ENCODE assay signal across 1 cellular context in genomic region chr2:152718047-152718908, GRCh38.
TF ChIP-seq lines count a peak whose summit lies in the region.

ARL6IP6 (plus strand) TSS chr2:152718620; CDS start chr2:152718625, 5 bp downstream.

TF ChIP-seq in GM12878, 131 proteins besides CTCF, POLR2A, EP300 and RAD21 (continued from another document and continues in another):
- TF ChIP-seq REST (IDR thresholded peaks at IDR 0.05; ENCODE audit: low read depth, low read length) (no peak), CREB1 (IDR thresholded peaks at IDR 0.05; ENCODE audit: low read depth) (peak; percentile 78; the same call in 1 of the 2 replicates), SUZ12 (IDR thresholded peaks at IDR 0.05; ENCODE audit: unreplicated experiment) (no peak), FOXM1 (IDR thresholded peaks at IDR 0.05; ENCODE audit: low read depth, low read length) (peak; percentile 71; the same call in 1 of the 2 replicates), BCL11A (IDR thresholded peaks at IDR 0.05; ENCODE audit: low read depth, low read length) (0 out of 2 replicates have a peak, but pooled peaks have one; percentile 10), PKNOX1 (IDR thresholded peaks at IDR 0.05) (peak; percentile 15; the same call in 1 of the 2 replicates), NFXL1 (IDR thresholded peaks at IDR 0.05; ENCODE audit: borderline replicate concordance) (peak; percentile 82; the same call in 1 of the 2 replicates), BHLHE40 (IDR thresholded peaks at IDR 0.05; ENCODE audit: borderline replicate concordance in 1 of 2, low read depth in 2 of 2, low read length in 1 of 2) (peak; percentile 87 to 98; a peak in 3 of 4 replicates), RFX5 (IDR thresholded peaks at IDR 0.05; ENCODE audit: low read depth, low read length) (0 out of 2 replicates have a peak, but pooled peaks have one; percentile 14), EED (IDR thresholded peaks at IDR 0.05; ENCODE audit: low read depth) (no peak), ASH2L (IDR thresholded peaks at IDR 0.05; ENCODE audit: borderline replicate concordance, low read depth) (peak; percentile 87; the same call in 1 of the 2 replicates), GATAD2B (conservative IDR thresholded peaks at IDR 0.05; ENCODE audit: low read depth) (peak; percentile 49), SPI1 (IDR thresholded peaks at IDR 0.05; ENCODE audit: borderline replicate concordance, insufficient read depth, low read depth, low read length) (peak; percentile 14; the same call in 1 of the 2 replicates), ATF7 (IDR thresholded peaks at IDR 0.05; ENCODE audit: low read depth) (peak; percentile 99), SRF (IDR thresholded peaks at IDR 0.05; ENCODE audit: low read depth in 2 of 2, low read length in 2 of 2) (no peak), RELA (IDR thresholded peaks at IDR 0.05; ENCODE audit: borderline replicate concordance, partially characterized antibody) (no peak), BRCA1 (IDR thresholded peaks at IDR 0.05; ENCODE audit: low read depth, low read length) (peak; percentile 24; the same call in 1 of the 2 replicates), BACH1 (IDR thresholded peaks at IDR 0.05; ENCODE audit: borderline replicate concordance) (peak; percentile 43; the same call in 1 of the 2 replicates), POU2F2 (IDR thresholded peaks at IDR 0.05; ENCODE audit: borderline replicate concordance, low read depth, low read length) (peak; percentile 20; the same call in 2 of the 3 replicates), CBFB (IDR thresholded peaks at IDR 0.05; ENCODE audit: low read depth) (peak; percentile 68; the same call in 1 of the 2 replicates), MXI1 (IDR thresholded peaks at IDR 0.05; ENCODE audit: low read depth, low read length) (peak; percentile 28), MEF2A (IDR thresholded peaks at IDR 0.05; ENCODE audit: insufficient read depth, low read depth, low read length) (no peak), USF2 (IDR thresholded peaks at IDR 0.05; ENCODE audit: borderline replicate concordance, low read depth, low read length) (no peak), RBBP5 (conservative IDR thresholded peaks at IDR 0.05) (no peak), NKRF (conservative IDR thresholded peaks at IDR 0.05) (peak; percentile 96), FOXK2 (IDR thresholded peaks at IDR 0.05) (peak; percentile 99), SKIL (IDR thresholded peaks at IDR 0.05; ENCODE audit: low read depth, poor library complexity, severe bottlenecking) (peak; percentile 90), SIX5 (IDR thresholded peaks at IDR 0.05; ENCODE audit: low read depth, low read length, severe bottlenecking) (peak; percentile 38), CHD1 (IDR thresholded peaks at IDR 0.05; ENCODE audit: low read depth, low read length) (peak; percentile 97), ZNF592 (IDR thresholded peaks at IDR 0.05) (0 out of 2 replicates have a peak, but pooled peaks have one; percentile 10)
- TF ChIP-seq, protein P1, sequence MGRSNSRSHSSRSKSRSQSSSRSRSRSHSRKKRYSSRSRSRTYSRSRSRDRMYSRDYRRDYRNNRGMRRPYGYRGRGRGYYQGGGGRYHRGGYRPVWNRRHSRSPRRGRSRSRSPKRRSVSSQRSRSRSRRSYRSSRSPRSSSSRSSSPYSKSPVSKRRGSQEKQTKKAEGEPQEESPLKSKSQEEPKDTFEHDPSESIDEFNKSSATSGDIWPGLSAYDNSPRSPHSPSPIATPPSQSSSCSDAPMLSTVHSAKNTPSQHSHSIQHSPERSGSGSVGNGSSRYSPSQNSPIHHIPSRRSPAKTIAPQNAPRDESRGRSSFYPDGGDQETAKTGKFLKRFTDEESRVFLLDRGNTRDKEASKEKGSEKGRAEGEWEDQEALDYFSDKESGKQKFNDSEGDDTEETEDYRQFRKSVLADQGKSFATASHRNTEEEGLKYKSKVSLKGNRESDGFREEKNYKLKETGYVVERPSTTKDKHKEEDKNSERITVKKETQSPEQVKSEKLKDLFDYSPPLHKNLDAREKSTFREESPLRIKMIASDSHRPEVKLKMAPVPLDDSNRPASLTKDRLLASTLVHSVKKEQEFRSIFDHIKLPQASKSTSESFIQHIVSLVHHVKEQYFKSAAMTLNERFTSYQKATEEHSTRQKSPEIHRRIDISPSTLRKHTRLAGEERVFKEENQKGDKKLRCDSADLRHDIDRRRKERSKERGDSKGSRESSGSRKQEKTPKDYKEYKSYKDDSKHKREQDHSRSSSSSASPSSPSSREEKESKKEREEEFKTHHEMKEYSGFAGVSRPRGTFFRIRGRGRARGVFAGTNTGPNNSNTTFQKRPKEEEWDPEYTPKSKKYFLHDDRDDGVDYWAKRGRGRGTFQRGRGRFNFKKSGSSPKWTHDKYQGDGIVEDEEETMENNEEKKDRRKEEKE (IDR thresholded peaks at IDR 0.05): peak; percentile 95
- TF ChIP-seq, protein P2, sequence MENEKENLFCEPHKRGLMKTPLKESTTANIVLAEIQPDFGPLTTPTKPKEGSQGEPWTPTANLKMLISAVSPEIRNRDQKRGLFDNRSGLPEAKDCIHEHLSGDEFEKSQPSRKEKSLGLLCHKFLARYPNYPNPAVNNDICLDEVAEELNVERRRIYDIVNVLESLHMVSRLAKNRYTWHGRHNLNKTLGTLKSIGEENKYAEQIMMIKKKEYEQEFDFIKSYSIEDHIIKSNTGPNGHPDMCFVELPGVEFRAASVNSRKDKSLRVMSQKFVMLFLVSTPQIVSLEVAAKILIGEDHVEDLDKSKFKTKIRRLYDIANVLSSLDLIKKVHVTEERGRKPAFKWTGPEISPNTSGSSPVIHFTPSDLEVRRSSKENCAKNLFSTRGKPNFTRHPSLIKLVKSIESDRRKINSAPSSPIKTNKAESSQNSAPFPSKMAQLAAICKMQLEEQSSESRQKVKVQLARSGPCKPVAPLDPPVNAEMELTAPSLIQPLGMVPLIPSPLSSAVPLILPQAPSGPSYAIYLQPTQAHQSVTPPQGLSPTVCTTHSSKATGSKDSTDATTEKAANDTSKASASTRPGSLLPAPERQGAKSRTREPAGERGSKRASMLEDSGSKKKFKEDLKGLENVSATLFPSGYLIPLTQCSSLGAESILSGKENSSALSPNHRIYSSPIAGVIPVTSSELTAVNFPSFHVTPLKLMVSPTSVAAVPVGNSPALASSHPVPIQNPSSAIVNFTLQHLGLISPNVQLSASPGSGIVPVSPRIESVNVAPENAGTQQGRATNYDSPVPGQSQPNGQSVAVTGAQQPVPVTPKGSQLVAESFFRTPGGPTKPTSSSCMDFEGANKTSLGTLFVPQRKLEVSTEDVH (IDR thresholded peaks at IDR 0.05; ENCODE audit: low read depth, partially characterized antibody): peak; percentile 75
- TF ChIP-seq, protein P3, sequence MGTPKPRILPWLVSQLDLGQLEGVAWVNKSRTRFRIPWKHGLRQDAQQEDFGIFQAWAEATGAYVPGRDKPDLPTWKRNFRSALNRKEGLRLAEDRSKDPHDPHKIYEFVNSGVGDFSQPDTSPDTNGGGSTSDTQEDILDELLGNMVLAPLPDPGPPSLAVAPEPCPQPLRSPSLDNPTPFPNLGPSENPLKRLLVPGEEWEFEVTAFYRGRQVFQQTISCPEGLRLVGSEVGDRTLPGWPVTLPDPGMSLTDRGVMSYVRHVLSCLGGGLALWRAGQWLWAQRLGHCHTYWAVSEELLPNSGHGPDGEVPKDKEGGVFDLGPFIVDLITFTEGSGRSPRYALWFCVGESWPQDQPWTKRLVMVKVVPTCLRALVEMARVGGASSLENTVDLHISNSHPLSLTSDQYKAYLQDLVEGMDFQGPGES (IDR thresholded peaks at IDR 0.05): peak; percentile 7; the same call in 1 of the 2 replicates
